ENCODE assay signal across 16 cellular contexts in the genomic region with DNA sequence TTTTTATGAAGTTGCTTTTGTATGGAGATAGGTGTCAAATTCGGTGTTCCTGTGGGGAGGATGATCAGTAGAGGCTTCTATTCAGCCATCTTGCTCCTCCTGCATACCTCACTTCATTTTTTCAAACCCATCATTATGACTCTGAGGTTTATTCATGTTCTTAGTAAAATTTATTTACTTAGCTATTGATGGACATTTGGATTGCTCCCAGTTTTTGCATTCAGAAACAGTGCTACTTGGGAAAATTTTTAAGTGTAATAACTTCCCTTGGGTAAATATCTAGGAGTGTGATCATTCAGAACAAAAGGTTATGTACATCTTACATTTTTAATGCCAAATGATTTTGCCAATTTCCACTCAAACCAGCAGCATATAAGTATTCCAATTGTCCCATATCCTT.
"Had no signal": no experiment of that assay in that cellular context is flagged by ENCODE, and none has a peak within 500 bp of the region (broad histone marks: within the 10 kb centered on the region; RNA-seq: fewer than 3 reads in every experiment).

No MANE protein-coding gene starts in this region.

- H3K4me1 Mint-ChIP-seq: memory B cell; nephron; stimulated activated naive B cell treated with anti-CD40 and anti-IgM and Interleukin-4, amounts not matched to agents 10 μg/mL and 1 μg/mL and 100 μg/mL, for 72 hours had no signal

- H3K9me3 Mint-ChIP-seq: activated T-helper 2 cell treated with anti-CD3 and anti-CD28 coated beads, Interferon-gamma antibody, Interleukin-2, Interleukin-4, amounts not matched to agents 10 μg/mL and 5 μg/mL and 100 μg/mL, durations not matched to agents 14 hours and 24 hours and 36 hours; central memory CD8-positive, alpha-beta T cell; memory B cell; nephron; stimulated activated naive B cell treated with anti-CD40 and anti-IgM and Interleukin-4, amounts not matched to agents 10 μg/mL and 1 μg/mL and 100 μg/mL, for 72 hours had no signal

- H3K27ac Mint-ChIP-seq: activated T-helper 2 cell treated with anti-CD3 and anti-CD28 coated beads, Interferon-gamma antibody, Interleukin-2, Interleukin-4, amounts not matched to agents 10 μg/mL and 5 μg/mL and 100 μg/mL, durations not matched to agents 14 hours and 24 hours and 36 hours; memory B cell; nephron; stimulated activated naive B cell treated with anti-CD40 and anti-IgM and Interleukin-4, amounts not matched to agents 10 μg/mL and 1 μg/mL and 100 μg/mL, for 72 hours; T-helper 17 cell had no signal

- H3K4me3 Mint-ChIP-seq: central memory CD8-positive, alpha-beta T cell; memory B cell; nephron; stimulated activated naive B cell treated with anti-CD40 and anti-IgM and Interleukin-4, amounts not matched to agents 10 μg/mL and 1 μg/mL and 100 μg/mL, for 72 hours; T-helper 17 cell had no signal

- H3K27me3 ChIP-seq: adrenal gland, right lobe of liver, spleen, upper lobe of right lung had no signal

- H3K27me3 Mint-ChIP-seq: central memory CD8-positive, alpha-beta T cell; memory B cell; stimulated activated naive B cell treated with anti-CD40 and anti-IgM and Interleukin-4, amounts not matched to agents 10 μg/mL and 1 μg/mL and 100 μg/mL, for 72 hours; T-helper 17 cell had no signal

- DNase-seq: activated CD4-positive, alpha-beta T cell treated with anti-CD3 and anti-CD28 coated beads, Interleukin-2, amount 50 U/mL, for 1 hour; activated naive CD4-positive, alpha-beta T cell treated with anti-CD3 and anti-CD28 coated beads, Interleukin-2, amount 50 U/mL, for 16 hours; activated T-cell treated with anti-CD3 and anti-CD28 coated beads for 4 hours; cortex of kidney; effector CD8-positive, alpha-beta T cell; psoas muscle; spleen; stimulated activated naive B cell treated with anti-CD40 and anti-IgM and Interleukin-4, amounts not matched to agents 10 μg/mL and 1 μg/mL and 100 μg/mL, for 72 hours; T-helper 17 cell; upper lobe of right lung had no signal

- H3K27ac ChIP-seq: adrenal gland, psoas muscle, right lobe of liver, spleen, upper lobe of right lung had no signal

- H3K4me3 ChIP-seq: adrenal gland, psoas muscle, right lobe of liver, spleen, upper lobe of right lung had no signal

- H3K4me1 ChIP-seq: adrenal gland, psoas muscle, right lobe of liver, spleen, upper lobe of right lung had no signal

- H3K36me3 ChIP-seq: adrenal gland had no signal

- H3K9me3 ChIP-seq: adrenal gland, psoas muscle, right lobe of liver, spleen, upper lobe of right lung had no signal
